ENCODE assay signal across 7 cellular contexts in genomic region chr19:17302391-17303166, GRCh38. TPM values are rescaled to one million over a fixed set of nuclear protein-coding genes. Genes with fewer than 3 reads are reported as not detected.
DNase-seq lines count a peak whose midpoint lies in the region; ATAC-seq and TF ChIP-seq lines count a peak whose summit lies in the region.

No MANE protein-coding gene starts in this region.

- ATAC-seq in PC-3 (no peak), HG02763 (IDR thresholded peaks at IDR 0.05; ENCODE audit: unreplicated experiment) (no peak), GM18498 (IDR thresholded peaks at IDR 0.05; ENCODE audit: unreplicated experiment) (no peak)

- peaks cover 22% of the 10 kb centered on the region for H3K4me1 ChIP-seq in GM23248 (ENCODE audit: insufficient read depth)
- H3K4me1 ChIP-seq in PC-3 (ENCODE audit: insufficient read depth, low read length) = peaks cover 22% of the 10 kb centered on the region
- peaks cover 15% of the 10 kb centered on the region for H3K4me1 ChIP-seq in colonic mucosa
- H3K4me1 ChIP-seq in muscle layer of duodenum (ENCODE audit: control insufficient read depth in 1 of 2, insufficient read depth in 2 of 2, low read length in 2 of 2) = peaks cover 13 to 40% of the 10 kb centered on the region in 2 donors

- peaks cover 18% of the 10 kb centered on the region for H3F3A ChIP-seq in GM23248 (ENCODE audit: insufficient read depth)
- H3F3A ChIP-seq in PC-3 (ENCODE audit: low read length, unreplicated experiment) = no peaks in the 10 kb centered on the region

- 16 to 18% methylated on average over 18 to 27 of the region's 29 CpGs for WGBS in GM23248 (ENCODE audit: low coverage in 1 of 2, low lambda C conversion rate in 2 of 2, missing lambda C conversion rate in 2 of 2), 2 experiments

- H3K9me2 ChIP-seq in GM23248 (ENCODE audit: insufficient read depth) (no peaks in the 10 kb centered on the region), PC-3 (replicated peaks; ENCODE audit: low read length) (no peaks in the 10 kb centered on the region)

- POLR2A ChIA-PET in PC-3 (lab: Charles Lee; ENCODE audit: unreplicated experiment) = no interaction called here

- in situ Hi-C loops in GM23248 (cut with MboI) (loop anchor here (10.0 kb wide), 1 partner anchor 82 kb away; no protein-coding TSS in a partner anchor), ACHN (cut with HindIII; ENCODE audit: low pct_ligation_motif_present, low pct_unique_long_range_greater_than_20kb, low sequenced_read_pairs) (no loop called here)

- CTCF ChIA-PET in PC-3 (lab: Charles Lee) = no interaction called here

- H3K4me3 ChIP-seq in GM23248 (peak overlapping the region; percentile 77), PC-3 (ENCODE audit: low read length) (peak overlapping the region; percentile 80), colonic mucosa (peak overlapping the region; percentile 63), muscle layer of duodenum (ENCODE audit: low read depth in 1 of 2, low read length in 2 of 2) (peak overlapping the region; percentile 48 to 79)

- no peaks in the 10 kb centered on the region for H3K27me3 ChIP-seq in GM23248 (replicated peaks; ENCODE audit: insufficient read depth)
- no peaks in the 10 kb centered on the region for H3K27me3 ChIP-seq in PC-3 (ENCODE audit: low read length)
- H3K27me3 ChIP-seq in colonic mucosa = no peaks in the 10 kb centered on the region
- no peaks in the 10 kb centered on the region for H3K27me3 ChIP-seq in muscle layer of duodenum (ENCODE audit: low read depth, low read length)

- BruUV-seq in PC-3 (replicated peaks; lab: Mats Ljungman, UMichigan) = TSS peak; percentile 48

- H3K9me3 ChIP-seq in GM23248 (ENCODE audit: low read depth) (no peaks in the 10 kb centered on the region), PC-3 (ENCODE audit: low read length) (no peaks in the 10 kb centered on the region), colonic mucosa (no peaks in the 10 kb centered on the region), muscle layer of duodenum (ENCODE audit: control insufficient read depth in 1 of 2, low read length in 2 of 2) (no peaks in the 10 kb centered on the region)

- TF ChIP-seq CTCF in PC-3 (conservative IDR thresholded peaks at IDR 0.05; ENCODE audit: low read depth, low read length) (no peak), colonic mucosa (IDR thresholded peaks at IDR 0.05) (no peak)

- peak overlapping the region; percentile 63 for H3K4me2 ChIP-seq in GM23248 (ENCODE audit: unreplicated experiment)
- peak overlapping the region; percentile 95 for H3K4me2 ChIP-seq in PC-3 (ENCODE audit: low read length)

- H2AFZ ChIP-seq in GM23248 (peak overlapping the region; percentile 84), PC-3 (ENCODE audit: low read length) (peak overlapping the region; percentile 87)

- DNase-seq in GM23248 (no peak), PC-3 (peak; percentile 45), colonic mucosa (no peak), ACHN (no peak)

- H3K9ac ChIP-seq in GM23248 = peak overlapping the region; percentile 66
- H3K9ac ChIP-seq in PC-3 (ENCODE audit: low read length) = peak overlapping the region; percentile 69
- H3K9ac ChIP-seq in colonic mucosa (ENCODE audit: low read depth in 2 of 2, low read length in 2 of 2) = peak overlapping the region; percentile 46 to 87

- H3K79me2 ChIP-seq in GM23248 (ENCODE audit: insufficient read depth) = peaks cover 11% of the 10 kb centered on the region
- peaks cover 32% of the 10 kb centered on the region for H3K79me2 ChIP-seq in PC-3 (ENCODE audit: low read length)

- H3K36me3 ChIP-seq in GM23248 (ENCODE audit: low read depth) (no peaks in the 10 kb centered on the region), PC-3 (ENCODE audit: low read depth, low read length) (no peaks in the 10 kb centered on the region), colonic mucosa (no peaks in the 10 kb centered on the region), muscle layer of duodenum (ENCODE audit: control insufficient read depth in 1 of 2, insufficient read depth in 2 of 2, low read length in 2 of 2) (peaks cover 0 to 5% of the 10 kb centered on the region in 2 donors)

- intact Hi-C loops in PC-3 (cut with micrococcal nuclease) (no loop called here), colonic mucosa (cut with DNase I) (no loop called here)

- H4K20me1 ChIP-seq in GM23248 (ENCODE audit: insufficient read depth) = no peaks in the 10 kb centered on the region
- H4K20me1 ChIP-seq in PC-3 (ENCODE audit: low read length) = no peaks in the 10 kb centered on the region

- no peak overlapping the region for H3K27ac ChIP-seq in GM23248
- no peak overlapping the region for H3K27ac ChIP-seq in PC-3 (ENCODE audit: low read length)
- peak overlapping the region; percentile 37 for H3K27ac ChIP-seq in colonic mucosa
- no peak overlapping the region for H3K27ac ChIP-seq in muscle layer of duodenum (ENCODE audit: low read length)

RNA-seq across cellular contexts. Expression of gene ABHD8, which starts 0.6 kb away (rescaled TPM):
- total RNA-seq in GM23248 (2014; rRNA removed; shearing (Covaris generic)) = 10.9 and 19.1 TPM in 2 replicates
- polyA plus RNA-seq in GM23248 (2016; fragmentation: Nextera tagmentation; extraction: Ambion mirVana) = 8.7 and 9.1 TPM in 2 replicates
- total RNA-seq in PC-3 (2014; rRNA removed) = 42.4 and 53.8 TPM in 2 replicates
- total RNA-seq in colonic mucosa = 1 to 10 TPM; 4.3 to 5.2 TPM

RNA-seq across cellular contexts. Expression of gene MRPL34, which starts 3.1 kb away (rescaled TPM):
- 14.7 and 23.0 TPM in 2 replicates for total RNA-seq in GM23248 (2014; rRNA removed; shearing (Covaris generic))
- polyA plus RNA-seq in GM23248 (2016; fragmentation: Nextera tagmentation; extraction: Ambion mirVana) = 74.5 and 78.8 TPM in 2 replicates
- total RNA-seq in PC-3 (2014; rRNA removed) = 191 and 206 TPM in 2 replicates
- 100 to 1,000 TPM; 127 to 184 TPM for total RNA-seq in colonic mucosa

RNA-seq across cellular contexts. Expression of gene DDA1, which starts 6.8 kb away (rescaled TPM):
- total RNA-seq in GM23248 (2014; rRNA removed; shearing (Covaris generic)) = 10.9 and 40.8 TPM in 2 replicates
- polyA plus RNA-seq in GM23248 (2016; fragmentation: Nextera tagmentation; extraction: Ambion mirVana) = 87.8 and 96.9 TPM in 2 replicates
- 85.0 and 87.9 TPM in 2 replicates for total RNA-seq in PC-3 (2014; rRNA removed)
- 10 to 100 TPM; 39.1 to 45.0 TPM for total RNA-seq in colonic mucosa

RNA-seq across cellular contexts. Expression of gene ANKLE1, which starts 20.9 kb away (rescaled TPM):
- total RNA-seq in GM23248 (2014; rRNA removed; shearing (Covaris generic)) = 0.54 and 1.4 TPM in 2 replicates
- 0.14 and 0.31 TPM in 2 replicates for polyA plus RNA-seq in GM23248 (2016; fragmentation: Nextera tagmentation; extraction: Ambion mirVana)
- 2.2 and 3.1 TPM in 2 replicates for total RNA-seq in PC-3 (2014; rRNA removed)
- total RNA-seq in colonic mucosa = under 1 TPM; 0.27 to 0.44 TPM

RNA-seq across cellular contexts. Expression of gene ANO8, which starts 32.1 kb away (rescaled TPM):
- total RNA-seq in GM23248 (2014; rRNA removed; shearing (Covaris generic)) = 2.8 and 4.0 TPM in 2 replicates
- 0.52 and 0.61 TPM in 2 replicates for polyA plus RNA-seq in GM23248 (2016; fragmentation: Nextera tagmentation; extraction: Ambion mirVana)
- total RNA-seq in PC-3 (2014; rRNA removed) (12.1 and 15.4 TPM in 2 replicates), colonic mucosa (10 to 100 TPM in 1 of 2 donors, 1 to 10 TPM in 1; 8.9 to 13.7 TPM)
